In genomic region chr15:90974216-90974615, GRCh38 we compare ENCODE assay signal across 2 cellular contexts.
TF ChIP-seq lines count a peak whose summit lies in the region.

No MANE protein-coding gene starts in this region.

TF ChIP-seq in GM23338, 12 proteins besides CTCF, POLR2A, EP300 and RAD21:
- TF ChIP-seq STAT1 (IDR thresholded peaks at IDR 0.05; ENCODE audit: unreplicated experiment), result no peak
- TF ChIP-seq EZH2phosphoT487 (IDR thresholded peaks at IDR 0.05; ENCODE audit: unreplicated experiment), result no peak
- no peak for TF ChIP-seq EZH2 (IDR thresholded peaks at IDR 0.05; ENCODE audit: low read depth, unreplicated experiment)
- no peak for TF ChIP-seq ETS1 (IDR thresholded peaks at IDR 0.05)
- no peak for TF ChIP-seq ZNF114 (CRISPR knock-in tag; IDR thresholded peaks at IDR 0.05)

TF ChIP-seq in K562, 482 proteins besides CTCF, POLR2A, EP300 and RAD21:
- TF ChIP-seq ZNF583 (CRISPR knock-in tag; IDR thresholded peaks at IDR 0.05) (no peak), POLR2G (IDR thresholded peaks at IDR 0.05; ENCODE audit: low read depth, low read length) (peak; percentile 31; the same call in 1 of the 2 replicates)
